ENCODE assay signal across 15 cellular contexts in the genomic region with DNA sequence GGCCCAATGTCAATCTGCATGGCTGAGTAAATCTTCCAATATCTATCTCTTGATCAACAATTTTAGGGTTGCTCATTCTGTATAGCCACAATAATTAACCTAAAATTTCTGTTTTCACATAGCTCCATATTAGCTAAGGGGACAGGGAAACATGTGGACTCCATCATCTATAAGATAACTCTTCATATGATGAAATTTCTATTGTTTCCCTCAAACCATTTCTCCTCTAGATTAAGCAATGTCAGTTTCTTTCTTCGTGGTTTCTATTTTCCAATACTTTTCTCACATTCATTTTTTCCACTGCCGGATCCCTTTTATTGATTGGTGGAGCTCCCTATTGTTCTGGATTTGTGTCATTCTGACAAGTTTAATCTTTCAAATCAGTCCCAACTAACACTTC.
"Had no signal": no experiment of that assay in that cellular context is flagged by ENCODE, and none has a peak within 500 bp of the region (broad histone marks: within the 10 kb centered on the region; RNA-seq: fewer than 3 reads in every experiment).

No MANE protein-coding gene starts in this region.

- H3K4me3 ChIP-seq: gastrocnemius medialis, heart right ventricle, testis, tibial nerve, upper lobe of right lung, vagina had no signal

- H3K36me3 ChIP-seq: gastrocnemius medialis, heart right ventricle, tibial nerve, upper lobe of right lung, vagina had no signal

- H3K27me3 Mint-ChIP-seq: naive thymus-derived CD8-positive, alpha-beta T cell had no signal

- H3K4me3 Mint-ChIP-seq: naive thymus-derived CD8-positive, alpha-beta T cell had no signal

- DNase-seq: dermis blood vessel endothelial cell; erythroblast; gastrocnemius medialis; heart right ventricle; hypothalamus; kidney glomerular epithelial cell; mesendoderm; naive thymus-derived CD8-positive, alpha-beta T cell; posterior cingulate gyrus; stimulated activated naive CD4-positive, alpha-beta T cell treated with Interleukin-2 at 50 U/mL for 16 hours; testis; upper lobe of right lung had no signal

- H3K27ac ChIP-seq: gastrocnemius medialis, heart right ventricle, testis, tibial nerve, upper lobe of right lung, vagina had no signal

- H3K27me3 ChIP-seq: gastrocnemius medialis, heart right ventricle, testis, tibial nerve, upper lobe of right lung, vagina had no signal

- H3K9me3 ChIP-seq: gastrocnemius medialis, testis, tibial nerve, upper lobe of right lung, vagina had no signal

- H3K4me1 ChIP-seq: gastrocnemius medialis, testis, tibial nerve, upper lobe of right lung, vagina had no signal

- H3K27ac Mint-ChIP-seq: naive thymus-derived CD8-positive, alpha-beta T cell had no signal

- H3K36me3 Mint-ChIP-seq: naive thymus-derived CD8-positive, alpha-beta T cell had no signal

- ATAC-seq: gastrocnemius medialis; heart right ventricle; naive thymus-derived CD8-positive, alpha-beta T cell; sciatic nerve; upper lobe of right lung had no signal
